In the genomic region with DNA sequence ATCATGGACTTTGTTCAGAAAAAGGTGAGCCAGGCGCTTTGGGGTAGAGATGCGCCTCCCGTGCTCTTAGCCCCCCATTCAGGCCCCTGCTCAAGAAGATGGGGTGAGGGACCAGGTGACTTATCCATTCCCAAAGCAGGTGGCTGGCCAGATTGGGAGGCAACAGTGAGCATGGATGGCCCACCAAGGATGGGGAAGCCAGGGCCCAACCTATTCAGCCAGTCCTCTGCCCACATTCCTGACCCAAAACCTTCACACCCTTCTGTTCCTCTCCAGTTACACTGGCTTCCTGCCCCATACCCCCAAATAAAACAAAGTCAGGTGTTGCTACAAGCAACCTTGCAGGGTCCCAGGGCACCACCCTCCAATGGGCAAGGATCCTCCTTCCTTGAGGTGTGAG, we compare ENCODE assay signal across 19 cellular contexts. TPM values are rescaled to one million over a fixed set of nuclear protein-coding genes. Genes with fewer than 3 reads are reported as not detected.
DNase-seq lines count a peak whose midpoint lies in the region; ATAC-seq and TF ChIP-seq lines count a peak whose summit lies in the region.
"Had no signal": no experiment of that assay in that cellular context is flagged by ENCODE, and none has a peak within 500 bp of the region (broad histone marks: within the 10 kb centered on the region; RNA-seq: fewer than 3 reads in every experiment).

No MANE protein-coding gene starts in this region.

- in situ Hi-C loops in gastrocnemius medialis (cut with MboI; ENCODE audit: low sequenced_read_pairs in 4 of 4) = no loop called here

- H3K4me3 Mint-ChIP-seq in activated naive CD8-positive, alpha-beta T cell treated with anti-CD3 and anti-CD28 coated beads, Interleukin-2, amount 10 ng/mL, durations not matched to agents 7 days and 5 days = no peak overlapping the region
- H3K4me3 Mint-ChIP-seq in activated naive CD8-positive, alpha-beta T cell treated with anti-CD3 and anti-CD28 coated beads, Interleukin-2, amount 50 U/mL, for 24 hours = no peak overlapping the region
- H3K4me3 Mint-ChIP-seq in glutamatergic neuron (ENCODE audit: unreplicated experiment) = no peak overlapping the region
- H3K4me3 Mint-ChIP-seq in CD14-positive monocyte = no peak overlapping the region

- ATAC-seq in activated naive CD8-positive, alpha-beta T cell treated with anti-CD3 and anti-CD28 coated beads, Interleukin-2, amount 10 ng/mL, durations not matched to agents 7 days and 5 days (ENCODE audit: low read depth) = no peak
- no peak for ATAC-seq in activated naive CD8-positive, alpha-beta T cell treated with anti-CD3 and anti-CD28 coated beads, Interleukin-2, amount 50 U/mL, for 24 hours
- no peak for ATAC-seq in gastrocnemius medialis
- ATAC-seq in GM21528 (IDR thresholded peaks at IDR 0.05; ENCODE audit: low FRiP score, unreplicated experiment) = no peak

- no peaks in the 10 kb centered on the region for H3K36me3 ChIP-seq in gastrocnemius medialis
- peaks cover 0 to 7% (median 0%) of the 10 kb centered on the region in 3 donors for H3K36me3 ChIP-seq in tibial nerve

- H3K27me3 ChIP-seq in layer of hippocampus (ENCODE audit: control insufficient read depth, insufficient read depth, low read length) (no peaks in the 10 kb centered on the region), gastrocnemius medialis (no peaks in the 10 kb centered on the region), tibial nerve (no peaks in the 10 kb centered on the region)
- H3K27me3 ChIP-seq: BLaER1 treated with 17β-estradiol and CSF1 and Interleukin-3, amounts not matched to agents 10 nM and 100 nM had no signal

- H3K36me3 Mint-ChIP-seq in activated naive CD8-positive, alpha-beta T cell treated with anti-CD3 and anti-CD28 coated beads, Interleukin-2, amount 10 ng/mL, durations not matched to agents 7 days and 5 days = no peaks in the 10 kb centered on the region
- H3K36me3 Mint-ChIP-seq in activated naive CD8-positive, alpha-beta T cell treated with anti-CD3 and anti-CD28 coated beads, Interleukin-2, amount 50 U/mL, for 24 hours (ENCODE audit: low read depth) = no peaks in the 10 kb centered on the region
- peaks cover 5% of the 10 kb centered on the region for H3K36me3 Mint-ChIP-seq in glutamatergic neuron (ENCODE audit: unreplicated experiment)
- no peaks in the 10 kb centered on the region for H3K36me3 Mint-ChIP-seq in CD14-positive monocyte

- POLR2A ChIA-PET in activated naive CD8-positive, alpha-beta T cell treated with anti-CD3 and anti-CD28 coated beads, Interleukin-2, amount 10 ng/mL, durations not matched to agents 7 days and 5 days (lab: Charles Lee) = no interaction called here

- H3K4me3 ChIP-seq in gastrocnemius medialis (no peak overlapping the region), tibial nerve (no peak overlapping the region)
- H3K4me3 ChIP-seq: BLaER1 treated with 17β-estradiol and CSF1 and Interleukin-3, amounts not matched to agents 10 nM and 100 nM; PC-9 had no signal

- TF ChIP-seq EP300 in tibial nerve (IDR thresholded peaks at IDR 0.05) = no peak

- H3K9me3 Mint-ChIP-seq in activated naive CD8-positive, alpha-beta T cell treated with anti-CD3 and anti-CD28 coated beads, Interleukin-2, amount 10 ng/mL, durations not matched to agents 7 days and 5 days = no peaks in the 10 kb centered on the region
- H3K9me3 Mint-ChIP-seq in activated naive CD8-positive, alpha-beta T cell treated with anti-CD3 and anti-CD28 coated beads, Interleukin-2, amount 50 U/mL, for 24 hours = no peaks in the 10 kb centered on the region
- H3K9me3 Mint-ChIP-seq in glutamatergic neuron (ENCODE audit: unreplicated experiment) = peaks cover 6% of the 10 kb centered on the region
- H3K9me3 Mint-ChIP-seq in CD14-positive monocyte = peaks cover 0 to 2% (median 0%) of the 10 kb centered on the region in 7 donors

- H3K27me3 Mint-ChIP-seq in activated naive CD8-positive, alpha-beta T cell treated with anti-CD3 and anti-CD28 coated beads, Interleukin-2, amount 10 ng/mL, durations not matched to agents 7 days and 5 days = no peaks in the 10 kb centered on the region
- H3K27me3 Mint-ChIP-seq in activated naive CD8-positive, alpha-beta T cell treated with anti-CD3 and anti-CD28 coated beads, Interleukin-2, amount 50 U/mL, for 24 hours = no peaks in the 10 kb centered on the region
- H3K27me3 Mint-ChIP-seq in glutamatergic neuron (ENCODE audit: unreplicated experiment) (peaks cover 5% of the 10 kb centered on the region), CD14-positive monocyte (ENCODE audit: low read depth in 3 of 3) (peaks cover 2 to 7% (median 5%) of the 10 kb centered on the region in 3 donors)

- no peaks in the 10 kb centered on the region for H3K9me3 ChIP-seq in gastrocnemius medialis
- H3K9me3 ChIP-seq in tibial nerve = no peaks in the 10 kb centered on the region
- H3K9me3 ChIP-seq: BLaER1 treated with 17β-estradiol and CSF1 and Interleukin-3, amounts not matched to agents 10 nM and 100 nM had no signal

- intact Hi-C loops in gastrocnemius medialis (cut with DNase I; ENCODE audit: low total_unique reads) (loop anchor here (2.0 kb wide), 3 partner anchors 15 to 57 kb away; partner anchors contain the start of gene TSPAN15), CD14-positive monocyte (cut with micrococcal nuclease) (no loop called here)

- H3K27ac ChIP-seq in layer of hippocampus (ENCODE audit: low read depth, low read length) = peak overlapping the region; percentile 98
- H3K27ac ChIP-seq in gastrocnemius medialis = peak overlapping the region; percentile 82 to 91 (median 84)
- peak overlapping the region; percentile 68 to 93 (median 90) for H3K27ac ChIP-seq in tibial nerve
- H3K27ac ChIP-seq: PC-9 had no signal

- TF ChIP-seq CTCF in gastrocnemius medialis (IDR thresholded peaks at IDR 0.05 in 4 of 5, conservative IDR thresholded peaks at IDR 0.05 in 1 of 5) (no peak), tibial nerve (IDR thresholded peaks at IDR 0.05) (no peak), glutamatergic neuron (IDR thresholded peaks at IDR 0.05; ENCODE audit: partially characterized antibody, unreplicated experiment) (no peak), CD14-positive monocyte (IDR thresholded peaks at IDR 0.05) (no peak)

- peaks cover 5% of the 10 kb centered on the region for H3K4me1 Mint-ChIP-seq in activated naive CD8-positive, alpha-beta T cell treated with anti-CD3 and anti-CD28 coated beads, Interleukin-2, amount 10 ng/mL, durations not matched to agents 7 days and 5 days
- no peaks in the 10 kb centered on the region for H3K4me1 Mint-ChIP-seq in activated naive CD8-positive, alpha-beta T cell treated with anti-CD3 and anti-CD28 coated beads, Interleukin-2, amount 50 U/mL, for 24 hours
- H3K4me1 Mint-ChIP-seq in glutamatergic neuron (ENCODE audit: low read depth, unreplicated experiment) (peaks cover 34% of the 10 kb centered on the region), CD14-positive monocyte (no peaks in the 10 kb centered on the region)

- peak; percentile 16 for DNase-seq in activated naive CD8-positive, alpha-beta T cell treated with anti-CD3 and anti-CD28 coated beads, Interleukin-2, amount 10 ng/mL, durations not matched to agents 7 days and 5 days
- no peak for DNase-seq in activated naive CD8-positive, alpha-beta T cell treated with anti-CD3 and anti-CD28 coated beads, Interleukin-2, amount 50 U/mL, for 24 hours
- DNase-seq in gastrocnemius medialis = peak in 1 of 2 donors; percentile 13
- DNase-seq in tibial nerve (ENCODE audit: low spot score in 2 of 2) = no peak
- no peak for DNase-seq in glutamatergic neuron
- DNase-seq in CD14-positive monocyte (ENCODE audit: low spot score) = no peak
- DNase-seq: 8988T, COR-L47, DMS153, KBM-7, MV-4-11, NCI-H1417, NCI-H1930, NCI-H2171 treated with DMSO at 0.1 percent for 48 hours, NCI-H774 had no signal

- H3K4me1 ChIP-seq in gastrocnemius medialis (peaks cover 54 to 63% of the 10 kb centered on the region in 2 donors), tibial nerve (peaks cover 0 to 95% (median 49%) of the 10 kb centered on the region in 4 donors)

- WGBS in tibial nerve, 2 donors = 89 to 94% methylated on average over 3 of the region's 3 CpGs

- TF ChIP-seq POLR2A in gastrocnemius medialis (IDR thresholded peaks at IDR 0.05) (no peak), tibial nerve (IDR thresholded peaks at IDR 0.05) (no peak)

- no peak overlapping the region for H3K27ac Mint-ChIP-seq in activated naive CD8-positive, alpha-beta T cell treated with anti-CD3 and anti-CD28 coated beads, Interleukin-2, amount 10 ng/mL, durations not matched to agents 7 days and 5 days
- H3K27ac Mint-ChIP-seq in activated naive CD8-positive, alpha-beta T cell treated with anti-CD3 and anti-CD28 coated beads, Interleukin-2, amount 50 U/mL, for 24 hours = no peak overlapping the region
- no peak overlapping the region for H3K27ac Mint-ChIP-seq in glutamatergic neuron (ENCODE audit: unreplicated experiment)
- no peak overlapping the region for H3K27ac Mint-ChIP-seq in CD14-positive monocyte

RNA-seq across cellular contexts. Expression of gene TSPAN15, which starts 44.4 kb away (rescaled TPM):
- total RNA-seq in activated naive CD8-positive, alpha-beta T cell treated with anti-CD3 and anti-CD28 coated beads, Interleukin-2, amount 10 ng/mL, durations not matched to agents 7 days and 5 days = 1 to 10 TPM; 4.6 to 4.7 TPM
- total RNA-seq in gastrocnemius medialis (10 to 100 TPM in 2 of 4 donors, 1 to 10 TPM in 2; 7.9 to 21.0 (median 11.8) TPM), tibial nerve (100 to 1,000 TPM in 1 of 4 donors, 10 to 100 TPM in 3; 46.9 to 117 (median 92.7) TPM), glutamatergic neuron (ENCODE audit: unreplicated experiment) (49.8 TPM)
- polyA plus RNA-seq in CD14-positive monocyte = under 1 TPM in 1 of 2 donors, not detected in 1; 0.22 TPM
